1 cellular context compared by ENCODE assay signal in the genomic region with DNA sequence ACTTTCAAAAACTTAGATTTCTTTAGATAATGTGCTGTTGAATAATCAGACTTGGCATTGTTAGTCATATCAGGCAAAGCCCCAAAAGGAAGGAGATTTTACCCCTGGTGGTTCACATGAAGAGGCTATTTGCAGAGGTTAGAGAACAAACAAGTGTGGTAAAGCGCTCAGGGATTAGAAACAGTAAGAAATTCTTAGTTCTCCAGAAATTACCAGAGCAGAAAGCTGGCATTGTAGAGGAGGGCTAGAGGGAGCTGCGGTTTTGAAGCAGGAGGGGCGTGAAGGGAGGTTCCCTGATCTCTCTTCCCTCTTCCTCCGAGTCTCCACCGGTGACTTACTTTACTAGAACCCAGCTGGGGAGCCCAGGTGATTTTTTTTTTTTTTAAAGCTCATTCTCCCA.
A peak's percentile ranks its signal among the peaks of the same experiment; 100 is the strongest.
TF ChIP-seq lines count a peak whose summit lies in the region.

No MANE protein-coding gene starts in this region.

TF ChIP-seq in K562, 482 proteins besides CTCF, POLR2A, EP300 and RAD21:
- TF ChIP-seq ZNF592 (IDR thresholded peaks at IDR 0.05) (no peak), HMBOX1 (IDR thresholded peaks at IDR 0.05) (0 out of 2 replicates have a peak, but pooled peaks have one; percentile 15)
TF ChIP-seq in K562: peak in this region for 1.
